In the genomic region with DNA sequence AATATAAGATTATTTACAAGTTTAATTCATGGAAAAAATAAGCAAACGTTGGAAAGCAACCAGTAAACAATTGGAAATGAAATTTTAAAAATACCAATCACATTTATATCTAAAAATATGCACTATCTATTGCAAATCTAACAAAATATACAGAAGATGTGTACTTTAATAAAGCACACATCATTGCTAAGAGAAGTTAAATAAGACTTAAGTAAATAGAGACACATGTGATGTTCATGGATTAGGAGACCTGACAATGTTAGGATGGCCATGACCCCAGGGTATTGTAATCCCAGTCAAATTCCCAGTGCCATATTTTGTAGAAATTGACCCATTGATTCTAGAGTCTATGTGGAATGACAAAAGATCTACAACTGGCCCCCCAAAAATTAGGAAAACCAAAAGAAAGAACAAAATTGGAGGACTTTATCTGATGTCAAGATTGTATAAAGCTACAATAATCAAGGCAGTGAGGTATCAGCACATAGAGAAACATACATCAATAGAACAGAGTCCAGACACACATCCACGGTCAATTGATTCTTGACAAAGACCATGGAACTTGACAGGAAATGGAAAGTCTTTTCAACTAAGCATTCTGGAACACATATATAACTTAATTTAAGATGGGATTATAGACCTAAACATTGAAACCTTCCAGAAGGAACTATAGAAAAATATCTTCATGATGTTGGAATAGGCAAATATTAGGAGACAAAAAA, we compare ENCODE assay signal across 1 cellular context.
TF ChIP-seq lines count a peak whose summit lies in the region.

No MANE protein-coding gene starts in this region.

TF ChIP-seq in HepG2, 621 proteins besides CTCF, POLR2A, EP300 and RAD21 (continued from another document):
- no peak for TF ChIP-seq NCOR1 (IDR thresholded peaks at IDR 0.05; ENCODE audit: borderline replicate concordance, low read length)
- no peak for TF ChIP-seq ZNF652 (CRISPR knock-in tag; IDR thresholded peaks at IDR 0.05; ENCODE audit: borderline replicate concordance, low read depth)
- TF ChIP-seq NR2F2 (IDR thresholded peaks at IDR 0.05; ENCODE audit: borderline replicate concordance, low read depth), result 0 out of 2 replicates have a peak, but pooled peaks have one; percentile 31
- 0 out of 2 replicates have a peak, but pooled peaks have one; percentile 20 for TF ChIP-seq BCL6 (CRISPR knock-in tag; IDR thresholded peaks at IDR 0.05)
- TF ChIP-seq, protein P1, sequence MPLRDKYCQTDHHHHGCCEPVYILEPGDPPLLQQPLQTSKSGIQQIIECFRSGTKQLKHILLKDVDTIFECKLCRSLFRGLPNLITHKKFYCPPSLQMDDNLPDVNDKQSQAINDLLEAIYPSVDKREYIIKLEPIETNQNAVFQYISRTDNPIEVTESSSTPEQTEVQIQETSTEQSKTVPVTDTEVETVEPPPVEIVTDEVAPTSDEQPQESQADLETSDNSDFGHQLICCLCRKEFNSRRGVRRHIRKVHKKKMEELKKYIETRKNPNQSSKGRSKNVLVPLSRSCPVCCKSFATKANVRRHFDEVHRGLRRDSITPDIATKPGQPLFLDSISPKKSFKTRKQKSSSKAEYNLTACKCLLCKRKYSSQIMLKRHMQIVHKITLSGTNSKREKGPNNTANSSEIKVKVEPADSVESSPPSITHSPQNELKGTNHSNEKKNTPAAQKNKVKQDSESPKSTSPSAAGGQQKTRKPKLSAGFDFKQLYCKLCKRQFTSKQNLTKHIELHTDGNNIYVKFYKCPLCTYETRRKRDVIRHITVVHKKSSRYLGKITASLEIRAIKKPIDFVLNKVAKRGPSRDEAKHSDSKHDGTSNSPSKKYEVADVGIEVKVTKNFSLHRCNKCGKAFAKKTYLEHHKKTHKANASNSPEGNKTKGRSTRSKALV (CRISPR knock-in tag; IDR thresholded peaks at IDR 0.05), result no peak
- peak; percentile 61 for TF ChIP-seq FOXA3 (CRISPR knock-in tag; IDR thresholded peaks at IDR 0.05)
- TF ChIP-seq ZNF644 (CRISPR knock-in tag; IDR thresholded peaks at IDR 0.05; ENCODE audit: low read depth), result 0 out of 2 replicates have a peak, but pooled peaks have one; percentile 46
- TF ChIP-seq RXRB (CRISPR knock-in tag; IDR thresholded peaks at IDR 0.05; ENCODE audit: borderline replicate concordance), result peak; percentile 37; the same call in 1 of the 2 replicates
- TF ChIP-seq ZNF317 (CRISPR knock-in tag; IDR thresholded peaks at IDR 0.05), result peak; percentile 97
- no peak for TF ChIP-seq SOX13 (IDR thresholded peaks at IDR 0.05)
- peak in 1 of 2 experiments; percentile 47; a peak in 1 of 4 replicates for TF ChIP-seq SOX13 (CRISPR knock-in tag; conservative IDR thresholded peaks at IDR 0.05 in 1 of 2, IDR thresholded peaks at IDR 0.05 in 1 of 2)
- TF ChIP-seq SMARCE1 (IDR thresholded peaks at IDR 0.05; ENCODE audit: borderline replicate concordance), result no peak
TF ChIP-seq in HepG2: peak in this region for 16.
